10 cellular contexts compared by ENCODE assay signal in the genomic region with DNA sequence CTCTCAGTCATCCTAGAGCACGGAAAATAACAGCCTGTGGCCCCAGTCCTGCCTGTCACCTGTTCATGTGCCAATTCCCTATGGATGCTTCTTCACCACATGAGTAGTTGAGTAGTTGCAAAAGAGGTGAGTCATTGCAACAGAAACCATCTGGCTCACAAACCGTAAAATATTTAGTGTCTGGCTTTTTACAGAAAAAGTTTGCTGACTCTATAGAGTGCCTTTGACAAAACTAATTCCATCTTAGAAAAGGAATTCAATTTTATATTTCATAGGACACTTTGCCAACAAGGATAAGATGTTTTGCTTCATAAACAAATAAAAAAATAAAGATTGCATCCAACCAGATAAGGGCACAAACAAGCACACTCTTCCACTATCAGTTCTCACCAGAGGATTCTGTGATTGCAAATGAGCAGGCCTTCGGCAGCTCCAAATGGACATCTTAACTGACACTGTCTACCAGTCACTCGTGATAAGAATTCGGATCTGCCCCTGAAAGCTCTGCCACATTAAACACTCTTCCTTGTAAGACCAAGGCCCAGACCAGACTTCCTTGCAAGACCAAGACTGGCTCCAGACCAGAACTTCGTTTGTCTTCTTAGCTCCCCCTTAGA.
DNase-seq lines count a peak whose midpoint lies in the region; ATAC-seq and TF ChIP-seq lines count a peak whose summit lies in the region.
"Had no signal": no experiment of that assay in that cellular context is flagged by ENCODE, and none has a peak within 500 bp of the region (broad histone marks: within the 10 kb centered on the region; RNA-seq: fewer than 3 reads in every experiment).

No MANE protein-coding gene starts in this region.

- TF ChIP-seq CTCF in A673 (conservative IDR thresholded peaks at IDR 0.05; ENCODE audit: low read depth, low read length) (no peak), HEK293 (tag by site-specific recombination; IDR thresholded peaks at IDR 0.05) (no peak), cardiac muscle cell (IDR thresholded peaks at IDR 0.05; ENCODE audit: low read depth, low read length) (no peak), suprapubic skin (IDR thresholded peaks at IDR 0.05) (no peak), GM10266 (IDR thresholded peaks at IDR 0.05; ENCODE audit: control insufficient read depth, insufficient read depth, low read depth, missing control alignments) (no peak)

- no peak overlapping the region for H3K27ac Mint-ChIP-seq in activated T-cell treated with anti-CD3 and anti-CD28 coated beads, Interleukin-2, amount 50 U/mL, for 72 hours
- H3K27ac Mint-ChIP-seq: activated B cell treated with CpG ODN at 0.5 μM for 24 hours had no signal

- H3K9me3 ChIP-seq in A673 (ENCODE audit: low read depth, low read length, poor library complexity, severe bottlenecking) (no peaks in the 10 kb centered on the region), HEK293 (ENCODE audit: control insufficient read depth, insufficient read depth, low read depth, low read length) (no peaks in the 10 kb centered on the region), cardiac muscle cell (ENCODE audit: low read depth) (no peaks in the 10 kb centered on the region), suprapubic skin (no peaks in the 10 kb centered on the region)

- DNase-seq in A673 (ENCODE audit: low spot score) (peak; percentile 50), RKO (ENCODE audit: low spot score) (peak; percentile 42), cardiac muscle cell (ENCODE audit: low read depth in 1 of 2, low spot score in 1 of 2) (peak in 1 of 2 donors; percentile 86), suprapubic skin (ENCODE audit: low spot score in 2 of 2) (no peak), GM10266 (ENCODE audit: extremely low spot score) (no peak)
- no peak for DNase-seq in activated T-cell treated with anti-CD3 and anti-CD28 coated beads, Interleukin-2, amount 50 U/mL, for 72 hours
- DNase-seq: activated B cell treated with CpG ODN at 0.5 μM for 24 hours; stimulated activated CD4-positive, alpha-beta T cell treated with anti-CD3 and anti-CD28 coated beads, Interleukin-2, amount 100 ng/mL, for 24 hours had no signal

- H3K9me3 Mint-ChIP-seq in activated T-cell treated with anti-CD3 and anti-CD28 coated beads, Interleukin-2, amount 50 U/mL, for 72 hours = peaks cover 0 to 2% of the 10 kb centered on the region in 2 donors
- H3K9me3 Mint-ChIP-seq: activated B cell treated with CpG ODN at 0.5 μM for 24 hours had no signal

- H3K4me1 Mint-ChIP-seq in activated T-cell treated with anti-CD3 and anti-CD28 coated beads, Interleukin-2, amount 50 U/mL, for 72 hours (ENCODE audit: low read depth) = no peaks in the 10 kb centered on the region
- H3K4me1 Mint-ChIP-seq: activated B cell treated with CpG ODN at 0.5 μM for 24 hours had no signal

- no TSS peak for BruUV-seq in A673 (replicated peaks; lab: Mats Ljungman, UMichigan)

- no peaks in the 10 kb centered on the region for H3K27me3 Mint-ChIP-seq in activated T-cell treated with anti-CD3 and anti-CD28 coated beads, Interleukin-2, amount 50 U/mL, for 72 hours (ENCODE audit: low read depth)
- H3K27me3 Mint-ChIP-seq: activated B cell treated with CpG ODN at 0.5 μM for 24 hours had no signal

- no peak for TF ChIP-seq EP300 in suprapubic skin (IDR thresholded peaks at IDR 0.05)

- CTCF ChIA-PET in A673 (lab: Charles Lee) (no interaction called here), HEK293 (lab: Yijun Ruan, JAX) (no interaction called here)

- no peaks in the 10 kb centered on the region for H3K36me3 Mint-ChIP-seq in activated T-cell treated with anti-CD3 and anti-CD28 coated beads, Interleukin-2, amount 50 U/mL, for 72 hours (ENCODE audit: insufficient read depth in 2 of 2)

- TF ChIP-seq POLR2A in suprapubic skin (IDR thresholded peaks at IDR 0.05) = no peak

- H3K4me3 ChIP-seq in A673 (ENCODE audit: low read depth, low read length, poor library complexity, severe bottlenecking) (no peak overlapping the region), HEK293 (ENCODE audit: low read depth, low read length) (no peak overlapping the region), cardiac muscle cell (no peak overlapping the region), suprapubic skin (no peak overlapping the region)

- ATAC-seq in activated T-cell treated with anti-CD3 and anti-CD28 coated beads, Interleukin-2, amount 50 U/mL, for 72 hours (replicated peaks in 1 of 2) = no peak
- ATAC-seq in HG03439 (IDR thresholded peaks at IDR 0.05; ENCODE audit: unreplicated experiment) = no peak

- 69% methylated on average over 6 of the region's 6 CpGs for WGBS in suprapubic skin

- H3K4me1 ChIP-seq in A673 (ENCODE audit: insufficient read depth, low read length, poor library complexity, severe bottlenecking) (peaks cover 17% of the 10 kb centered on the region), HEK293 (ENCODE audit: control insufficient read depth, insufficient read depth, low read length) (peaks cover 18% of the 10 kb centered on the region), cardiac muscle cell (ENCODE audit: low read depth) (peaks cover 5% of the 10 kb centered on the region), suprapubic skin (peaks cover 3% of the 10 kb centered on the region)

- intact Hi-C loops in A673 (cut with micrococcal nuclease; ENCODE audit: unreplicated experiment) = no loop called here

- H3K27me3 ChIP-seq in A673 (replicated peaks; ENCODE audit: insufficient read depth, low read depth, low read length, poor library complexity) (no peaks in the 10 kb centered on the region), cardiac muscle cell (no peaks in the 10 kb centered on the region), suprapubic skin (no peaks in the 10 kb centered on the region)

- H3K4me3 Mint-ChIP-seq in activated T-cell treated with anti-CD3 and anti-CD28 coated beads, Interleukin-2, amount 50 U/mL, for 72 hours = no peak overlapping the region
- H3K4me3 Mint-ChIP-seq: activated B cell treated with CpG ODN at 0.5 μM for 24 hours had no signal

- H3K27ac ChIP-seq in A673 (ENCODE audit: low read depth, low read length, poor library complexity, severe bottlenecking) (no peak overlapping the region), HEK293 (ENCODE audit: extremely low read depth, low read depth, low read length) (no peak overlapping the region; the same call in 1 of the 2 replicates), cardiac muscle cell (peak overlapping the region; percentile 22), suprapubic skin (no peak overlapping the region)

- H3K36me3 ChIP-seq in A673 (ENCODE audit: insufficient read depth, low read length, poor library complexity, severe bottlenecking) (no peaks in the 10 kb centered on the region), HEK293 (ENCODE audit: control insufficient read depth in 2 of 2, insufficient read depth in 1 of 2, low read length in 2 of 2) (no peaks in the 10 kb centered on the region), cardiac muscle cell (no peaks in the 10 kb centered on the region), suprapubic skin (no peaks in the 10 kb centered on the region)

- POLR2A ChIA-PET in A673 (lab: Charles Lee; ENCODE audit: low non-redundant PET) = no interaction called here
- POLR2A ChIA-PET in HEK293 (lab: Yijun Ruan, JAX) = no interaction called here

TF ChIP-seq in HEK293, 187 proteins besides CTCF, POLR2A, EP300 and RAD21 (continues in another document):
- TF ChIP-seq ZNF394 (tag by site-specific recombination; IDR thresholded peaks at IDR 0.05; ENCODE audit: borderline replicate concordance) (0 out of 2 replicates have a peak, but pooled peaks have one; percentile 21), OSR2 (tag by site-specific recombination; IDR thresholded peaks at IDR 0.05) (peak; percentile 90), ZNF335 (tag by site-specific recombination; conservative IDR thresholded peaks at IDR 0.05) (peak; percentile 75), IKZF3 (tag by site-specific recombination; IDR thresholded peaks at IDR 0.05) (peak; percentile 51; the same call in 1 of the 2 replicates), ZNF514 (tag by site-specific recombination; IDR thresholded peaks at IDR 0.05) (no peak), ZNF366 (tag by site-specific recombination; conservative IDR thresholded peaks at IDR 0.05) (peak; percentile 55; the same call in 1 of the 2 replicates)
- TF ChIP-seq, protein P1, sequence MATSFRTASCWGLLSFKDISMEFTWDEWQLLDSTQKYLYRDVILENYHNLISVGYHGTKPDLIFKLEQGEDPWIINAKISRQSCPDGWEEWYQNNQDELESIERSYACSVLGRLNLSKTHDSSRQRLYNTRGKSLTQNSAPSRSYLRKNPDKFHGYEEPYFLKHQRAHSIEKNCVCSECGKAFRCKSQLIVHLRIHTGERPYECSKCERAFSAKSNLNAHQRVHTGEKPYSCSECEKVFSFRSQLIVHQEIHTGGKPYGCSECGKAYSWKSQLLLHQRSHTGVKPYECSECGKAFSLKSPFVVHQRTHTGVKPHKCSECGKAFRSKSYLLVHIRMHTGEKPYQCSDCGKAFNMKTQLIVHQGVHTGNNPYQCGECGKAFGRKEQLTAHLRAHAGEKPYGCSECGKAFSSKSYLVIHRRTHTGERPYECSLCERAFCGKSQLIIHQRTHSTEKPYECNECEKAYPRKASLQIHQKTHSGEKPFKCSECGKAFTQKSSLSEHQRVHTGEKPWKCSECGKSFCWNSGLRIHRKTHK (tag by site-specific recombination; IDR thresholded peaks at IDR 0.05) = no peak
- TF ChIP-seq, protein P2, sequence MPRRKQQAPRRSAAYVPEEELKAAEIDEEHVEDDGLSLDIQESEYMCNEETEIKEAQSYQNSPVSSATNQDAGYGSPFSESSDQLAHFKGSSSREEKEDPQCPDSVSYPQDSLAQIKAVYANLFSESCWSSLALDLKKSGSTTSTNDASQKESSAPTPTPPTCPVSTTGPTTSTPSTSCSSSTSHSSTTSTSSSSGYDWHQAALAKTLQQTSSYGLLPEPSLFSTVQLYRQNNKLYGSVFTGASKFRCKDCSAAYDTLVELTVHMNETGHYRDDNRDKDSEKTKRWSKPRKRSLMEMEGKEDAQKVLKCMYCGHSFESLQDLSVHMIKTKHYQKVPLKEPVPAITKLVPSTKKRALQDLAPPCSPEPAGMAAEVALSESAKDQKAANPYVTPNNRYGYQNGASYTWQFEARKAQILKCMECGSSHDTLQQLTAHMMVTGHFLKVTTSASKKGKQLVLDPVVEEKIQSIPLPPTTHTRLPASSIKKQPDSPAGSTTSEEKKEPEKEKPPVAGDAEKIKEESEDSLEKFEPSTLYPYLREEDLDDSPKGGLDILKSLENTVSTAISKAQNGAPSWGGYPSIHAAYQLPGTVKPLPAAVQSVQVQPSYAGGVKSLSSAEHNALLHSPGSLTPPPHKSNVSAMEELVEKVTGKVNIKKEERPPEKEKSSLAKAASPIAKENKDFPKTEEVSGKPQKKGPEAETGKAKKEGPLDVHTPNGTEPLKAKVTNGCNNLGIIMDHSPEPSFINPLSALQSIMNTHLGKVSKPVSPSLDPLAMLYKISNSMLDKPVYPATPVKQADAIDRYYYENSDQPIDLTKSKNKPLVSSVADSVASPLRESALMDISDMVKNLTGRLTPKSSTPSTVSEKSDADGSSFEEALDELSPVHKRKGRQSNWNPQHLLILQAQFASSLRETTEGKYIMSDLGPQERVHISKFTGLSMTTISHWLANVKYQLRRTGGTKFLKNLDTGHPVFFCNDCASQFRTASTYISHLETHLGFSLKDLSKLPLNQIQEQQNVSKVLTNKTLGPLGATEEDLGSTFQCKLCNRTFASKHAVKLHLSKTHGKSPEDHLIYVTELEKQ (tag by site-specific recombination; IDR thresholded peaks at IDR 0.05; ENCODE audit: borderline replicate concordance) = peak; percentile 38; the same call in 1 of the 2 replicates

Comparison
In these comparisons a context has a peak if more than half of its experiments do, and no peak if none do; other contexts are left out.
1. DNase-seq: peak in A673 (single experiment) and RKO (single experiment); none in activated T-cell treated with anti-CD3 and anti-CD28 coated beads, Interleukin-2, amount 50 U/mL, for 72 hours (0 of 2), suprapubic skin (0 of 2) and GM10266 (single experiment).